1 cellular context compared by ENCODE assay signal in genomic region chr3:66353530-66353929, GRCh38.
TF ChIP-seq lines count a peak whose summit lies in the region.

No MANE protein-coding gene starts in this region.

TF ChIP-seq in SK-N-SH, 30 proteins besides CTCF, POLR2A, EP300 and RAD21 (continued from another document):
- TF ChIP-seq MAX (IDR thresholded peaks at IDR 0.05; ENCODE audit: low read depth) (no peak), ZBTB33 (IDR thresholded peaks at IDR 0.05; ENCODE audit: borderline replicate concordance, low read depth) (no peak), FOXM1 (IDR thresholded peaks at IDR 0.05; ENCODE audit: low read depth) (no peak), SMC3 (IDR thresholded peaks at IDR 0.05; ENCODE audit: low read depth, low read length) (no peak)
- TF ChIP-seq, protein P1, sequence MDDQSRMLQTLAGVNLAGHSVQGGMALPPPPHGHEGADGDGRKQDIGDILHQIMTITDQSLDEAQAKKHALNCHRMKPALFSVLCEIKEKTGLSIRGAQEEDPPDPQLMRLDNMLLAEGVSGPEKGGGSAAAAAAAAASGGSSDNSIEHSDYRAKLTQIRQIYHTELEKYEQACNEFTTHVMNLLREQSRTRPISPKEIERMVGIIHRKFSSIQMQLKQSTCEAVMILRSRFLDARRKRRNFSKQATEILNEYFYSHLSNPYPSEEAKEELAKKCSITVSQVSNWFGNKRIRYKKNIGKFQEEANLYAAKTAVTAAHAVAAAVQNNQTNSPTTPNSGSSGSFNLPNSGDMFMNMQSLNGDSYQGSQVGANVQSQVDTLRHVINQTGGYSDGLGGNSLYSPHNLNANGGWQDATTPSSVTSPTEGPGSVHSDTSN (IDR thresholded peaks at IDR 0.05): no peak
